Comparison of ENCODE assay signal across 22 cellular contexts in genomic region chr7:81665236-81665635, GRCh38.
"Had no signal": no experiment of that assay in that cellular context is flagged by ENCODE, and none has a peak within 500 bp of the region (broad histone marks: within the 10 kb centered on the region; RNA-seq: fewer than 3 reads in every experiment).

No MANE protein-coding gene starts in this region.

- H3K4me1 Mint-ChIP-seq: natural killer cell; stimulated activated naive B cell treated with anti-CD40 and anti-IgM and Interleukin-4, amounts not matched to agents 10 μg/mL and 1 μg/mL and 100 μg/mL, for 72 hours had no signal

- H3K27ac ChIP-seq: dorsolateral prefrontal cortex, epithelial cell of prostate, gastrocnemius medialis, lower lobe of right lung, pancreas, right lobe of liver, tibial nerve, upper lobe of left lung had no signal

- H3K27ac Mint-ChIP-seq: endodermal cell; natural killer cell; stimulated activated naive B cell treated with anti-CD40 and anti-IgM and Interleukin-4, amounts not matched to agents 10 μg/mL and 1 μg/mL and 100 μg/mL, for 72 hours; stimulated activated naive CD8-positive, alpha-beta T cell treated with anti-CD3 and anti-CD28 coated beads, Interleukin-15, Interleukin-2, amounts not matched to agents 100 ng/mL and 50 ng/mL, for 24 hours had no signal

- H3K4me1 ChIP-seq: gastrocnemius medialis, pancreas, right lobe of liver, upper lobe of left lung had no signal

- H3K36me3 Mint-ChIP-seq: natural killer cell; stimulated activated naive B cell treated with anti-CD40 and anti-IgM and Interleukin-4, amounts not matched to agents 10 μg/mL and 1 μg/mL and 100 μg/mL, for 72 hours had no signal

- H3K4me3 Mint-ChIP-seq: endodermal cell; natural killer cell; stimulated activated naive B cell treated with anti-CD40 and anti-IgM and Interleukin-4, amounts not matched to agents 10 μg/mL and 1 μg/mL and 100 μg/mL, for 72 hours; stimulated activated naive CD8-positive, alpha-beta T cell treated with anti-CD3 and anti-CD28 coated beads, Interleukin-15, Interleukin-2, amounts not matched to agents 100 ng/mL and 50 ng/mL, for 24 hours had no signal

- H3K36me3 ChIP-seq: gastrocnemius medialis, lower lobe of right lung, pancreas, right lobe of liver, thoracic aorta, tibial nerve, upper lobe of left lung had no signal

- H3K9me3 Mint-ChIP-seq: endodermal cell; stimulated activated naive B cell treated with anti-CD40 and anti-IgM and Interleukin-4, amounts not matched to agents 10 μg/mL and 1 μg/mL and 100 μg/mL, for 72 hours had no signal

- H3K4me3 ChIP-seq: dorsolateral prefrontal cortex, gastrocnemius medialis, lower lobe of right lung, pancreas, right lobe of liver, thoracic aorta, tibial nerve, upper lobe of left lung had no signal

- H3K9me3 ChIP-seq: gastrocnemius medialis, lower lobe of right lung, pancreas, right lobe of liver, thoracic aorta, tibial nerve, upper lobe of left lung had no signal

- H3K27me3 ChIP-seq: dorsolateral prefrontal cortex, gastrocnemius medialis, pancreas, right lobe of liver, tibial nerve, upper lobe of left lung had no signal

- DNase-seq: dorsolateral prefrontal cortex; effector CD4-positive, alpha-beta T cell; endodermal cell; foreskin fibroblast; gastrocnemius medialis; head of caudate nucleus; left ventricle myocardium superior; lower lobe of right lung; natural killer cell; occipital lobe; pancreas; right lobe of liver; small intestine; stimulated activated CD4-positive, alpha-beta T cell treated with anti-CD3 and anti-CD28 coated beads, Interleukin-15, amount 100 ng/mL, for 24 hours; stimulated activated CD4-positive, alpha-beta T cell treated with anti-CD3 and anti-CD28 coated beads, Interleukin-2, amount 100 ng/mL, for 48 hours; stimulated activated naive B cell treated with anti-CD40 and anti-IgM and Interleukin-4, amounts not matched to agents 10 μg/mL and 1 μg/mL and 100 μg/mL, for 72 hours; upper lobe of left lung had no signal

- ATAC-seq: esophagus mucosa; gastrocnemius medialis; left ventricle myocardium superior; lower lobe of right lung; natural killer cell; pancreas; right lobe of liver; stimulated activated naive B cell treated with anti-CD40 and anti-IgM and Interleukin-4, amounts not matched to agents 10 μg/mL and 1 μg/mL and 100 μg/mL, for 72 hours had no signal

- H3K27me3 Mint-ChIP-seq: stimulated activated naive B cell treated with anti-CD40 and anti-IgM and Interleukin-4, amounts not matched to agents 10 μg/mL and 1 μg/mL and 100 μg/mL, for 72 hours; stimulated activated naive CD8-positive, alpha-beta T cell treated with anti-CD3 and anti-CD28 coated beads, Interleukin-15, Interleukin-2, amounts not matched to agents 100 ng/mL and 50 ng/mL, for 24 hours had no signal
